35 cellular contexts compared by ENCODE assay signal in genomic region chr14:38788060-38788459, GRCh38.
"Had no signal": no experiment of that assay in that cellular context is flagged by ENCODE, and none has a peak within 500 bp of the region (broad histone marks: within the 10 kb centered on the region; RNA-seq: fewer than 3 reads in every experiment).

No MANE protein-coding gene starts in this region.

- H3K27ac Mint-ChIP-seq: activated B cell treated with CpG ODN at 0.5 μM for 24 hours; activated CD4-positive, alpha-beta memory T cell treated with anti-CD3 and anti-CD28 coated beads for 36 hours; activated CD4-positive, alpha-beta T cell treated with anti-CD3 and anti-CD28 coated beads, Interleukin-2, amount 10 ng/mL, durations not matched to agents 24 days and 14 days; activated CD8-positive, alpha-beta T cell treated with anti-CD3 and anti-CD28 coated beads for 36 hours; activated naive CD4-positive, alpha-beta T cell treated with anti-CD3 and anti-CD28 coated beads for 36 hours; activated naive CD4-positive, alpha-beta T cell treated with anti-CD3 and anti-CD28 coated beads, Interleukin-2, amount 50 U/mL, for 72 hours; activated naive CD8-positive, alpha-beta T cell treated with anti-CD3 and anti-CD28 coated beads for 36 hours; activated T-cell treated with anti-CD3 and anti-CD28 coated beads, Interleukin-2, amount 50 U/mL, for 72 hours; activated T-helper 1 cell treated with anti-CD3 and anti-CD28 coated beads, Interleukin-12 subunit alpha, Interleukin-12 subunit beta, Interleukin-2, Interleukin-4 antibody, amounts not matched to agents 30 ng/mL and 10 ng/mL and 1 ng/mL, durations not matched to agents 14 hours and 24 hours and 36 hours; activated T-helper 17 cell treated with anti-CD3 and anti-CD28 coated beads, Interleukin-2, amount 50 U/mL, for 72 hours; T-helper 1 cell treated with Interleukin-12 subunit alpha and Interleukin-12 subunit beta and Interleukin-4 antibody, amounts not matched to agents 30 μg/mL and 1 μg/mL, for 36 hours; T-helper 2 cell treated with Interferon-gamma antibody and Interleukin-4, amounts not matched to agents 5 μg/mL and 100 μg/mL, for 36 hours had no signal

- H3K9me3 Mint-ChIP-seq: activated B cell treated with CpG ODN at 0.5 μM for 24 hours; activated CD4-positive, alpha-beta memory T cell treated with anti-CD3 and anti-CD28 coated beads for 36 hours; activated CD4-positive, alpha-beta T cell treated with anti-CD3 and anti-CD28 coated beads, Interleukin-2, amount 10 ng/mL, durations not matched to agents 24 days and 14 days; activated CD8-positive, alpha-beta T cell treated with anti-CD3 and anti-CD28 coated beads for 36 hours; activated naive CD4-positive, alpha-beta T cell treated with anti-CD3 and anti-CD28 coated beads for 36 hours; activated naive CD4-positive, alpha-beta T cell treated with anti-CD3 and anti-CD28 coated beads, Interleukin-2, amount 50 U/mL, for 72 hours; activated naive CD8-positive, alpha-beta T cell treated with anti-CD3 and anti-CD28 coated beads for 36 hours; activated T-cell treated with anti-CD3 and anti-CD28 coated beads, Interleukin-2, amount 50 U/mL, for 4 hours; activated T-cell treated with anti-CD3 and anti-CD28 coated beads, Interleukin-2, amount 50 U/mL, for 72 hours; activated T-helper 1 cell treated with anti-CD3 and anti-CD28 coated beads, Interleukin-12 subunit alpha, Interleukin-12 subunit beta, Interleukin-2, Interleukin-4 antibody, amounts not matched to agents 30 ng/mL and 10 ng/mL and 1 ng/mL, durations not matched to agents 14 hours and 24 hours and 36 hours; activated T-helper 17 cell treated with anti-CD3 and anti-CD28 coated beads, Interleukin-2, amount 50 U/mL, for 72 hours; T-helper 1 cell treated with Interleukin-12 subunit alpha and Interleukin-12 subunit beta and Interleukin-4 antibody, amounts not matched to agents 30 μg/mL and 1 μg/mL, for 36 hours; T-helper 2 cell treated with Interferon-gamma antibody and Interleukin-4, amounts not matched to agents 5 μg/mL and 100 μg/mL, for 36 hours had no signal

- ATAC-seq: activated CD8-positive, alpha-beta T cell treated with anti-CD3 and anti-CD28 coated beads for 36 hours; activated naive CD4-positive, alpha-beta T cell treated with anti-CD3 and anti-CD28 coated beads, Interleukin-2, amount 50 U/mL, for 72 hours; activated T-cell treated with anti-CD3 and anti-CD28 coated beads, Interleukin-2, amount 50 U/mL, for 4 hours; activated T-cell treated with anti-CD3 and anti-CD28 coated beads, Interleukin-2, amount 50 U/mL, for 72 hours; activated T-helper 17 cell treated with anti-CD3 and anti-CD28 coated beads, Interleukin-2, amount 50 U/mL, for 72 hours; body of pancreas had no signal

- H3K36me3 ChIP-seq: adrenal gland, brain microvascular endothelial cell, breast epithelium had no signal

- H3K4me3 Mint-ChIP-seq: activated B cell treated with CpG ODN at 0.5 μM for 24 hours; activated CD4-positive, alpha-beta memory T cell treated with anti-CD3 and anti-CD28 coated beads for 36 hours; activated CD4-positive, alpha-beta T cell treated with anti-CD3 and anti-CD28 coated beads, Interleukin-2, amount 10 ng/mL, durations not matched to agents 24 days and 14 days; activated CD8-positive, alpha-beta T cell treated with anti-CD3 and anti-CD28 coated beads for 36 hours; activated naive CD4-positive, alpha-beta T cell treated with anti-CD3 and anti-CD28 coated beads for 36 hours; activated naive CD8-positive, alpha-beta T cell treated with anti-CD3 and anti-CD28 coated beads for 36 hours; activated T-cell treated with anti-CD3 and anti-CD28 coated beads, Interleukin-2, amount 50 U/mL, for 4 hours; activated T-cell treated with anti-CD3 and anti-CD28 coated beads, Interleukin-2, amount 50 U/mL, for 72 hours; activated T-helper 1 cell treated with anti-CD3 and anti-CD28 coated beads, Interleukin-12 subunit alpha, Interleukin-12 subunit beta, Interleukin-2, Interleukin-4 antibody, amounts not matched to agents 30 ng/mL and 10 ng/mL and 1 ng/mL, durations not matched to agents 14 hours and 24 hours and 36 hours; activated T-helper 17 cell treated with anti-CD3 and anti-CD28 coated beads, Interleukin-2, amount 50 U/mL, for 72 hours; T-helper 1 cell treated with Interleukin-12 subunit alpha and Interleukin-12 subunit beta and Interleukin-4 antibody, amounts not matched to agents 30 μg/mL and 1 μg/mL, for 36 hours; T-helper 2 cell treated with Interferon-gamma antibody and Interleukin-4, amounts not matched to agents 5 μg/mL and 100 μg/mL, for 36 hours had no signal

- H3K27me3 ChIP-seq: adrenal gland, body of pancreas, brain microvascular endothelial cell, breast epithelium had no signal

- H3K4me3 ChIP-seq: adrenal gland, body of pancreas, breast epithelium had no signal

- DNase-seq: activated B cell treated with CpG ODN at 0.5 μM for 24 hours; activated CD4-positive, alpha-beta memory T cell treated with anti-CD3 and anti-CD28 coated beads for 36 hours; activated CD4-positive, alpha-beta T cell treated with anti-CD3 and anti-CD28 coated beads for 4 hours; activated CD4-positive, alpha-beta T cell treated with anti-CD3 and anti-CD28 coated beads, Interleukin-2, amount 10 ng/mL, durations not matched to agents 24 days and 14 days; activated CD4-positive, alpha-beta T cell treated with anti-CD3 and anti-CD28 coated beads, Interleukin-2, amount 50 U/mL, for 1 hour; activated CD4-positive, alpha-beta T cell treated with anti-CD3 and anti-CD28 coated beads, Interleukin-2, amount 50 U/mL, for 4 hours; activated CD4-positive, CD25-positive, alpha-beta regulatory T cell treated with anti-CD3 and anti-CD28 coated beads, Interleukin-2, amount 50 U/mL, for 72 hours; activated CD8-positive, alpha-beta memory T cell treated with anti-CD3 and anti-CD28 coated beads, Interleukin-2, amount 50 U/mL, for 4 hours; activated CD8-positive, alpha-beta T cell treated with anti-CD3 and anti-CD28 coated beads for 36 hours; activated effector memory CD4-positive, alpha-beta T cell treated with anti-CD3 and anti-CD28 coated beads, Interleukin-2, amount 50 U/mL, for 16 hours; activated gamma-delta T cell treated with Interleukin-2 at 50 U/mL for 16 hours; activated naive CD4-positive, alpha-beta T cell; activated naive CD4-positive, alpha-beta T cell treated with anti-CD3 and anti-CD28 coated beads for 36 hours; activated naive CD4-positive, alpha-beta T cell treated with anti-CD3 and anti-CD28 coated beads, Interleukin-2, amount 50 U/mL, for 16 hours; activated naive CD8-positive, alpha-beta T cell treated with anti-CD3 and anti-CD28 coated beads for 36 hours; activated T-cell treated with anti-CD3 and anti-CD28 coated beads for 4 hours; activated T-cell treated with anti-CD3 and anti-CD28 coated beads, Interleukin-2, amount 50 U/mL, for 1 hour; activated T-cell treated with anti-CD3 and anti-CD28 coated beads, Interleukin-2, amount 50 U/mL, for 4 hours; activated T-cell treated with anti-CD3 and anti-CD28 coated beads, Interleukin-2, amount 50 U/mL, for 72 hours; adrenal gland; amniotic stem cell; aorta; body of pancreas; brain microvascular endothelial cell; central memory CD4-positive, alpha-beta T cell; T-helper 1 cell; T-helper 2 cell; T-helper 9 cell had no signal

- H3K9me3 ChIP-seq: adrenal gland, body of pancreas, breast epithelium had no signal

- H3K27me3 Mint-ChIP-seq: activated B cell treated with CpG ODN at 0.5 μM for 24 hours; activated CD4-positive, alpha-beta memory T cell treated with anti-CD3 and anti-CD28 coated beads for 36 hours; activated CD4-positive, alpha-beta T cell treated with anti-CD3 and anti-CD28 coated beads, Interleukin-2, amount 10 ng/mL, durations not matched to agents 24 days and 14 days; activated naive CD8-positive, alpha-beta T cell treated with anti-CD3 and anti-CD28 coated beads for 36 hours; activated T-helper 17 cell treated with anti-CD3 and anti-CD28 coated beads, Interleukin-2, amount 50 U/mL, for 72 hours had no signal

- H3K27ac ChIP-seq: adrenal gland, body of pancreas, brain microvascular endothelial cell, breast epithelium, VCaP had no signal

- H3K4me1 Mint-ChIP-seq: activated B cell treated with CpG ODN at 0.5 μM for 24 hours; activated CD4-positive, alpha-beta T cell treated with anti-CD3 and anti-CD28 coated beads, Interleukin-2, amount 10 ng/mL, durations not matched to agents 24 days and 14 days; activated naive CD8-positive, alpha-beta T cell treated with anti-CD3 and anti-CD28 coated beads for 36 hours; activated T-helper 17 cell treated with anti-CD3 and anti-CD28 coated beads, Interleukin-2, amount 50 U/mL, for 72 hours had no signal

- H3K36me3 Mint-ChIP-seq: activated CD4-positive, alpha-beta memory T cell treated with anti-CD3 and anti-CD28 coated beads for 36 hours; activated naive CD4-positive, alpha-beta T cell treated with anti-CD3 and anti-CD28 coated beads, Interleukin-2, amount 50 U/mL, for 72 hours; activated naive CD8-positive, alpha-beta T cell treated with anti-CD3 and anti-CD28 coated beads for 36 hours had no signal

- H3K4me1 ChIP-seq: adrenal gland, body of pancreas, breast epithelium had no signal
